Comparison of ENCODE assay signal across 1 cellular context in genomic region chr5:154211611-154212390, GRCh38.
TF ChIP-seq lines count a peak whose summit lies in the region.

No MANE protein-coding gene starts in this region.

TF ChIP-seq in SK-N-SH, 30 proteins besides CTCF, POLR2A, EP300 and RAD21 (continued from another document):
- TF ChIP-seq ZBTB33 (IDR thresholded peaks at IDR 0.05; ENCODE audit: borderline replicate concordance, low read depth) (no peak), TCF12 (IDR thresholded peaks at IDR 0.05) (peak; percentile 9; the same call in 1 of the 2 replicates), RXRA (IDR thresholded peaks at IDR 0.05; ENCODE audit: borderline replicate concordance, low read depth) (peak; percentile 53; the same call in 1 of the 2 replicates), PBX3 (IDR thresholded peaks at IDR 0.05) (peak; percentile 88), IRF3 (IDR thresholded peaks at IDR 0.05; ENCODE audit: low read depth, low read length) (no peak), TEAD4 (IDR thresholded peaks at IDR 0.05; ENCODE audit: borderline replicate concordance, insufficient read depth) (peak; percentile 57), YY1 (IDR thresholded peaks at IDR 0.05; ENCODE audit: low read depth) (peak; percentile 73; the same call in 1 of the 2 replicates), ELF1 (IDR thresholded peaks at IDR 0.05) (no peak; the same call in 1 of the 2 replicates), CHD2 (IDR thresholded peaks at IDR 0.05; ENCODE audit: low read length, partially characterized antibody) (no peak), REST (IDR thresholded peaks at IDR 0.05; ENCODE audit: low read depth, low read length) (0 out of 2 replicates have a peak, but pooled peaks have one; percentile 21)
